In the genomic region with DNA sequence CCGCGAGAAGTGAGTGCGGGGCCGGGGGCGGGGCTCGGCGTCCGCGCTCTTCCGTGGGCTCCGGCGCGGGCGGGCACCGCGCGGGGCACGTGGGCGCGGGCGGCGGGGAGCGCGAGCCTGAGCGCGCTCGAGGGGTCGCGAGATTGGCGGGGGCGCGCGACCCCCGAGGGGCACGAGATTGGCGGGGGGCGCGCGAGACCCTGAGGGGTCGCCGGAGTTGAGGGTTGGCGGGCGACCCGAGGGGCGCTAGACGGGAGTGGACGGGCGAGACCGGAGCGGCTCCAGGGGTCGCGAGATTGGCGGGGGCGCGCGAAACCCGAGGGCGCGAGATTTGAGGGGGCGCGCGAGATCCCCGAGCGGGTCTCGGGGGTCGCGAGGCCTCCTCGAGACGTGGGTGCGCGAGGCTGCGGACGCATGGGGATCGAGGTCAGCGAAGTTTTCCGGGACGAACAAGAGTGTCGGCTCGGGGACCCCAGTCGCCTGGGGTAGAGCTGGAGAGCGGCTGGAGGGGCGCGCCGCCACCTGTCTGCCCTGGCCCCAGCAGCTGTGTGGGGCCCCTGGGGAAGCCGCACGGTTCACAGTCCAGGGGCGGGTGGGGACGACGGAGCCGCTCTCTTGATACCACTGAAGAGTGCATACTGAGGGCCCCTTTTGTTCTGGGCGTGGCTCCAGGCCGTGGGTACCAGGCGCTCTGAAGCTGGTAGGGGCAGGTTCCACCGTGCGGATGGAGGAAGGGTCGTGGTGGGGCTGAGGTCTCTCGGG, we compare ENCODE assay signal across 8 cellular contexts. TPM values are rescaled to one million over a fixed set of nuclear protein-coding genes. Genes with fewer than 3 reads are reported as not detected.
DNase-seq lines count a peak whose midpoint lies in the region; ATAC-seq and TF ChIP-seq lines count a peak whose summit lies in the region.

No MANE protein-coding gene starts in this region.

- intact Hi-C loops in gastrocnemius medialis (cut with DNase I; ENCODE audit: low total_unique reads), result loop anchor here (10.0 kb wide), 1 partner anchor 215 kb away; the partner anchor contains the start of gene RAB3A
- intact Hi-C loops in posterior vena cava (cut with DNase I), result loop anchor here in 1 of 2 donors (10.0 kb wide), 2 partner anchors 145 to 955 kb away; partner anchors contain the start of genes IQCN and NXNL1

- no peaks in the 10 kb centered on the region for H3K9me3 ChIP-seq in gastrocnemius medialis

- no peaks in the 10 kb centered on the region for H3K36me3 ChIP-seq in gastrocnemius medialis

- no peak for ATAC-seq in gastrocnemius medialis
- ATAC-seq in HG03025 (IDR thresholded peaks at IDR 0.05; ENCODE audit: low FRiP score, unreplicated experiment), result no peak

- no peaks in the 10 kb centered on the region for H3K9me3 Mint-ChIP-seq in activated T-cell treated with anti-CD3 and anti-CD28 coated beads, Interleukin-2, amount 50 U/mL, for 24 hours

- DNase-seq in NCI-H1092 treated with DMSO at 0.1 percent for 48 hours (lab: John Stamatoyannopoulos, UW) (peak; percentile 20), NCI-H1092 (lab: John Stamatoyannopoulos, UW) (no peak), germinal center (ENCODE audit: low spot score) (peak; percentile 72), gastrocnemius medialis (no peak), posterior vena cava (ENCODE audit: low spot score) (no peak)
- DNase-seq in Jurkat, Clone E6-1 (ENCODE audit: low read depth, low spot score), result no peak
- DNase-seq in activated T-cell treated with anti-CD3 and anti-CD28 coated beads, Interleukin-2, amount 50 U/mL, for 24 hours, result peak; percentile 72

- peaks cover 31% of the 10 kb centered on the region for H3K36me3 Mint-ChIP-seq in activated T-cell treated with anti-CD3 and anti-CD28 coated beads, Interleukin-2, amount 50 U/mL, for 24 hours (ENCODE audit: low read depth)

- H3K27me3 Mint-ChIP-seq in activated T-cell treated with anti-CD3 and anti-CD28 coated beads, Interleukin-2, amount 50 U/mL, for 24 hours, result peaks cover 34% of the 10 kb centered on the region

- H3K4me1 ChIP-seq in gastrocnemius medialis, result peaks cover 18 to 65% of the 10 kb centered on the region in 2 donors

- no peak for TF ChIP-seq CTCF in gastrocnemius medialis (IDR thresholded peaks at IDR 0.05 in 4 of 5, conservative IDR thresholded peaks at IDR 0.05 in 1 of 5)

- H3K27ac ChIP-seq in gastrocnemius medialis, result peak overlapping the region; percentile 58 to 92 (median 84)

- H3K4me1 Mint-ChIP-seq in activated T-cell treated with anti-CD3 and anti-CD28 coated beads, Interleukin-2, amount 50 U/mL, for 24 hours (ENCODE audit: low read depth), result peaks cover 78% of the 10 kb centered on the region

- in situ Hi-C loops in gastrocnemius medialis (cut with MboI; ENCODE audit: low sequenced_read_pairs in 4 of 4), result loop anchor here in 2 of 4 donors (25.0 kb wide), 1 partner anchor 158 kb away; the partner anchor contains the start of gene IQCN (in 2 of the 2)

- peak overlapping the region; percentile 87 for H3K4me3 Mint-ChIP-seq in activated T-cell treated with anti-CD3 and anti-CD28 coated beads, Interleukin-2, amount 50 U/mL, for 24 hours

- peaks cover 20 to 26% (median 21%) of the 10 kb centered on the region in 3 donors for H3K27me3 ChIP-seq in gastrocnemius medialis

- no peak for TF ChIP-seq POLR2A in gastrocnemius medialis (IDR thresholded peaks at IDR 0.05)

- peak overlapping the region; percentile 60 for H3K4me3 ChIP-seq in Jurkat, Clone E6-1 (ENCODE audit: low read length)
- peak overlapping the region; percentile 57 to 69 (median 62) for H3K4me3 ChIP-seq in gastrocnemius medialis

- H3K27ac Mint-ChIP-seq in activated T-cell treated with anti-CD3 and anti-CD28 coated beads, Interleukin-2, amount 50 U/mL, for 24 hours, result peak overlapping the region; percentile 87

RNA-seq across cellular contexts. Expression of gene SSBP4, which starts 0.7 kb away (rescaled TPM):
- 148 TPM for polyA plus RNA-seq in Jurkat, Clone E6-1 (2012; ENCODE audit: insufficient read depth, insufficient read length)
- total RNA-seq in gastrocnemius medialis (10 to 100 TPM; 24.7 to 65.2 (median 44.1) TPM), posterior vena cava (10 to 100 TPM; 54.4 to 56.9 TPM)

RNA-seq across cellular contexts. Expression of gene ISYNA1, which starts 18.1 kb away (rescaled TPM):
- polyA plus RNA-seq in Jurkat, Clone E6-1 (2012; ENCODE audit: insufficient read depth, insufficient read length), result 5.0 TPM
- total RNA-seq in gastrocnemius medialis (10 to 100 TPM in 1 of 4 donors, 1 to 10 TPM in 3; 5.1 to 29.1 (median 7.8) TPM), posterior vena cava (10 to 100 TPM; 27.5 to 28.1 TPM)

RNA-seq across cellular contexts. Expression of gene LRRC25, which starts 22.5 kb away (rescaled TPM):
- not detected for polyA plus RNA-seq in Jurkat, Clone E6-1 (2012; ENCODE audit: insufficient read depth, insufficient read length)
- total RNA-seq in gastrocnemius medialis, result 1 to 10 TPM in 3 of 4 donors, under 1 TPM in 1; 0.34 to 4.2 (median 2.3) TPM
- total RNA-seq in posterior vena cava, result 10 to 100 TPM in 1 of 2 donors, 1 to 10 TPM in 1; 6.8 to 16.8 TPM

RNA-seq across cellular contexts. Expression of gene GDF15, which starts 33.9 kb away (rescaled TPM):
- not detected for polyA plus RNA-seq in Jurkat, Clone E6-1 (2012; ENCODE audit: insufficient read depth, insufficient read length)
- total RNA-seq in gastrocnemius medialis (1 to 10 TPM in 2 of 4 donors, not detected in 2; 1.4 to 2.7 TPM), posterior vena cava (1 to 10 TPM; 3.1 to 4.5 TPM)

Comparison
In these comparisons a context has a peak if more than half of its experiments do, and no peak if none do; other contexts are left out.
1. DNase-seq: peak in NCI-H1092 treated with DMSO at 0.1 percent for 48 hours (single experiment), activated T-cell treated with anti-CD3 and anti-CD28 coated beads, Interleukin-2, amount 50 U/mL, for 24 hours (single experiment) and germinal center (single experiment); none in NCI-H1092 (single experiment), Jurkat, Clone E6-1 (single experiment), gastrocnemius medialis (0 of 2) and posterior vena cava (single experiment).